36 cellular contexts compared by ENCODE assay signal in genomic region chr19:5817218-5817617, GRCh38. TPM values are rescaled to one million over a fixed set of nuclear protein-coding genes. Genes with fewer than 3 reads are reported as not detected.
"Had no signal": no experiment of that assay in that cellular context is flagged by ENCODE, and none has a peak within 500 bp of the region (broad histone marks: within the 10 kb centered on the region; RNA-seq: fewer than 3 reads in every experiment).

No MANE protein-coding gene starts in this region.

- H3K36me3 Mint-ChIP-seq: activated CD4-positive, alpha-beta memory T cell treated with anti-CD3 and anti-CD28 coated beads for 36 hours; activated naive CD4-positive, alpha-beta T cell treated with anti-CD3 and anti-CD28 coated beads, Interleukin-2, amount 10 ng/mL, durations not matched to agents 7 days and 5 days; activated naive CD4-positive, alpha-beta T cell treated with anti-CD3 and anti-CD28 coated beads, Interleukin-2, amount 50 U/mL, for 24 hours; activated naive CD8-positive, alpha-beta T cell; brain had no signal

- DNase-seq: activated B cell treated with CpG ODN at 0.5 μM for 24 hours; activated CD4-positive, alpha-beta memory T cell treated with anti-CD3 and anti-CD28 coated beads for 36 hours; activated CD4-positive, alpha-beta T cell treated with anti-CD3 and anti-CD28 coated beads for 4 hours; activated CD4-positive, alpha-beta T cell treated with anti-CD3 and anti-CD28 coated beads, Interleukin-2, amount 10 ng/mL, durations not matched to agents 24 days and 14 days; activated CD4-positive, alpha-beta T cell treated with anti-CD3 and anti-CD28 coated beads, Interleukin-2, amount 50 U/mL, for 1 hour; activated CD4-positive, alpha-beta T cell treated with anti-CD3 and anti-CD28 coated beads, Interleukin-2, amount 50 U/mL, for 4 hours; activated CD4-positive, CD25-positive, alpha-beta regulatory T cell treated with anti-CD3 and anti-CD28 coated beads, Interleukin-2, amount 50 U/mL, for 72 hours; activated CD8-positive, alpha-beta memory T cell treated with anti-CD3 and anti-CD28 coated beads, Interleukin-2, amount 50 U/mL, for 4 hours; activated CD8-positive, alpha-beta T cell treated with anti-CD3 and anti-CD28 coated beads for 36 hours; activated effector memory CD4-positive, alpha-beta T cell treated with Interleukin-2 at 50 U/mL for 16 hours; activated gamma-delta T cell; activated naive CD4-positive, alpha-beta T cell treated with anti-CD3 and anti-CD28 coated beads, Interleukin-2, amount 10 ng/mL, durations not matched to agents 7 days and 5 days; activated naive CD4-positive, alpha-beta T cell treated with Interleukin-2 at 50 U/mL for 16 hours; activated naive CD8-positive, alpha-beta T cell treated with anti-CD3 and anti-CD28 coated beads, Interleukin-2, amount 50 U/mL, for 24 hours; activated T-cell treated with anti-CD3 and anti-CD28 coated beads, Interleukin-2, amount 50 U/mL, for 24 hours; activated T-cell treated with anti-CD3 and anti-CD28 coated beads, Interleukin-2, amount 50 U/mL, for 48 hours; amygdala; anterior cingulate cortex; caudate nucleus; cerebellar nuclear complex; T-helper 1 cell; T-helper 2 cell; T-helper 9 cell had no signal

- H3K27me3 Mint-ChIP-seq: activated CD4-positive, alpha-beta memory T cell treated with anti-CD3 and anti-CD28 coated beads for 36 hours; activated CD4-positive, alpha-beta T cell treated with anti-CD3 and anti-CD28 coated beads, Interleukin-2, amount 10 ng/mL, durations not matched to agents 24 days and 14 days; activated naive CD4-positive, alpha-beta T cell treated with anti-CD3 and anti-CD28 coated beads, Interleukin-2, amount 50 U/mL, for 24 hours had no signal

- H3K27ac Mint-ChIP-seq: activated B cell treated with CpG ODN at 0.5 μM for 24 hours; activated CD4-positive, alpha-beta memory T cell treated with anti-CD3 and anti-CD28 coated beads for 36 hours; activated CD4-positive, alpha-beta T cell treated with anti-CD3 and anti-CD28 coated beads, Interleukin-2, amount 10 ng/mL, durations not matched to agents 24 days and 14 days; activated CD8-positive, alpha-beta T cell treated with anti-CD3 and anti-CD28 coated beads for 36 hours; activated naive CD4-positive, alpha-beta T cell treated with anti-CD3 and anti-CD28 coated beads, Interleukin-2, amount 10 ng/mL, durations not matched to agents 7 days and 5 days; activated naive CD4-positive, alpha-beta T cell treated with anti-CD3 and anti-CD28 coated beads, Interleukin-2, amount 50 U/mL, for 24 hours; activated naive CD8-positive, alpha-beta T cell; activated naive CD8-positive, alpha-beta T cell treated with anti-CD3 and anti-CD28 coated beads, Interleukin-2, amount 50 U/mL, for 24 hours; activated T-cell treated with anti-CD3 and anti-CD28 coated beads, Interleukin-2, amount 50 U/mL, for 24 hours; activated T-helper 2 cell treated with anti-CD3 and anti-CD28 coated beads, Interferon-gamma antibody, Interleukin-2, Interleukin-4, amounts not matched to agents 10 μg/mL and 5 μg/mL and 100 μg/mL, durations not matched to agents 14 hours and 24 hours and 36 hours; brain; T-helper 1 cell treated with Interleukin-12 subunit alpha and Interleukin-12 subunit beta and Interleukin-4 antibody, amounts not matched to agents 30 μg/mL and 1 μg/mL, for 36 hours; T-helper 2 cell treated with Interferon-gamma antibody and Interleukin-4, amounts not matched to agents 5 μg/mL and 100 μg/mL, for 36 hours had no signal

- H3K4me1 ChIP-seq: ascending aorta had no signal

- FAIRE-seq: TTC549 had no signal

- H3K4me3 Mint-ChIP-seq: activated B cell treated with CpG ODN at 0.5 μM for 24 hours; activated CD4-positive, alpha-beta memory T cell treated with anti-CD3 and anti-CD28 coated beads for 36 hours; activated CD4-positive, alpha-beta T cell treated with anti-CD3 and anti-CD28 coated beads, Interleukin-2, amount 10 ng/mL, durations not matched to agents 24 days and 14 days; activated CD8-positive, alpha-beta T cell treated with anti-CD3 and anti-CD28 coated beads for 36 hours; activated naive CD4-positive, alpha-beta T cell treated with anti-CD3 and anti-CD28 coated beads, Interleukin-2, amount 10 ng/mL, durations not matched to agents 7 days and 5 days; activated naive CD4-positive, alpha-beta T cell treated with anti-CD3 and anti-CD28 coated beads, Interleukin-2, amount 50 U/mL, for 24 hours; activated naive CD8-positive, alpha-beta T cell; activated naive CD8-positive, alpha-beta T cell treated with anti-CD3 and anti-CD28 coated beads, Interleukin-2, amount 50 U/mL, for 24 hours; activated T-cell treated with anti-CD3 and anti-CD28 coated beads, Interleukin-2, amount 50 U/mL, for 24 hours; brain; central memory CD8-positive, alpha-beta T cell; T-helper 1 cell treated with Interleukin-12 subunit alpha and Interleukin-12 subunit beta and Interleukin-4 antibody, amounts not matched to agents 30 μg/mL and 1 μg/mL, for 36 hours; T-helper 2 cell treated with Interferon-gamma antibody and Interleukin-4, amounts not matched to agents 5 μg/mL and 100 μg/mL, for 36 hours had no signal

- H3K27me3 ChIP-seq: cardiac muscle cell had no signal

- H3K9me3 Mint-ChIP-seq: activated B cell treated with CpG ODN at 0.5 μM for 24 hours; activated CD4-positive, alpha-beta memory T cell treated with anti-CD3 and anti-CD28 coated beads for 36 hours; activated CD4-positive, alpha-beta T cell treated with anti-CD3 and anti-CD28 coated beads, Interleukin-2, amount 10 ng/mL, durations not matched to agents 24 days and 14 days; activated CD8-positive, alpha-beta T cell treated with anti-CD3 and anti-CD28 coated beads for 36 hours; activated naive CD4-positive, alpha-beta T cell treated with anti-CD3 and anti-CD28 coated beads, Interleukin-2, amount 10 ng/mL, durations not matched to agents 7 days and 5 days; activated naive CD4-positive, alpha-beta T cell treated with anti-CD3 and anti-CD28 coated beads, Interleukin-2, amount 50 U/mL, for 24 hours; activated naive CD8-positive, alpha-beta T cell treated with anti-CD3 and anti-CD28 coated beads, Interleukin-2, amount 50 U/mL, for 24 hours; activated T-cell treated with anti-CD3 and anti-CD28 coated beads, Interleukin-2, amount 50 U/mL, for 24 hours; activated T-helper 2 cell treated with anti-CD3 and anti-CD28 coated beads, Interferon-gamma antibody, Interleukin-2, Interleukin-4, amounts not matched to agents 10 μg/mL and 5 μg/mL and 100 μg/mL, durations not matched to agents 14 hours and 24 hours and 36 hours; central memory CD8-positive, alpha-beta T cell; T-helper 1 cell treated with Interleukin-12 subunit alpha and Interleukin-12 subunit beta and Interleukin-4 antibody, amounts not matched to agents 30 μg/mL and 1 μg/mL, for 36 hours; T-helper 2 cell treated with Interferon-gamma antibody and Interleukin-4, amounts not matched to agents 5 μg/mL and 100 μg/mL, for 36 hours had no signal

- ATAC-seq: activated CD8-positive, alpha-beta T cell treated with anti-CD3 and anti-CD28 coated beads for 36 hours; activated naive CD8-positive, alpha-beta T cell treated with anti-CD3 and anti-CD28 coated beads, Interleukin-2, amount 50 U/mL, for 24 hours had no signal

- H3K36me3 ChIP-seq: ascending aorta, cardiac muscle cell had no signal

- H3K27ac ChIP-seq: ascending aorta, cardiac muscle cell, VCaP had no signal

- H3K4me3 ChIP-seq: ascending aorta, cardiac muscle cell had no signal

- H3K9me3 ChIP-seq: ascending aorta had no signal

- H3K4me1 Mint-ChIP-seq: activated B cell treated with CpG ODN at 0.5 μM for 24 hours; activated CD4-positive, alpha-beta T cell treated with anti-CD3 and anti-CD28 coated beads, Interleukin-2, amount 10 ng/mL, durations not matched to agents 24 days and 14 days; activated naive CD4-positive, alpha-beta T cell treated with anti-CD3 and anti-CD28 coated beads, Interleukin-2, amount 10 ng/mL, durations not matched to agents 7 days and 5 days; activated naive CD4-positive, alpha-beta T cell treated with anti-CD3 and anti-CD28 coated beads, Interleukin-2, amount 50 U/mL, for 24 hours; activated naive CD8-positive, alpha-beta T cell treated with anti-CD3 and anti-CD28 coated beads, Interleukin-2, amount 50 U/mL, for 24 hours; brain; central memory CD8-positive, alpha-beta T cell had no signal

RNA-seq across cellular contexts. Expression of gene FUT6, which starts 22.3 kb away (rescaled TPM):
- total RNA-seq: activated B cell treated with CpG ODN at 0.5 μM for 24 hours; activated CD4-positive, alpha-beta memory T cell treated with anti-CD3 and anti-CD28 coated beads for 36 hours; activated CD4-positive, alpha-beta T cell treated with anti-CD3 and anti-CD28 coated beads, Interleukin-2, amount 10 ng/mL, durations not matched to agents 24 days and 14 days; activated CD8-positive, alpha-beta memory T cell treated with anti-CD3 and anti-CD28 coated beads for 36 hours; activated CD8-positive, alpha-beta T cell treated with anti-CD3 and anti-CD28 coated beads for 36 hours; activated T-helper 2 cell treated with anti-CD3 and anti-CD28 coated beads, Interferon-gamma antibody, Interleukin-2, Interleukin-4, amounts not matched to agents 10 μg/mL and 5 μg/mL and 100 μg/mL, durations not matched to agents 14 hours and 24 hours and 36 hours; ascending aorta; cardiac muscle cell; chondrocyte had no signal
- polyA plus RNA-seq: cardiac muscle cell had no signal

RNA-seq across cellular contexts. Expression of gene FUT3, which starts 34.0 kb away (rescaled TPM):
- total RNA-seq: activated B cell treated with CpG ODN at 0.5 μM for 24 hours; activated CD4-positive, alpha-beta memory T cell treated with anti-CD3 and anti-CD28 coated beads for 36 hours; activated CD4-positive, alpha-beta T cell treated with anti-CD3 and anti-CD28 coated beads, Interleukin-2, amount 10 ng/mL, durations not matched to agents 24 days and 14 days; activated CD8-positive, alpha-beta memory T cell treated with anti-CD3 and anti-CD28 coated beads for 36 hours; activated CD8-positive, alpha-beta T cell treated with anti-CD3 and anti-CD28 coated beads for 36 hours; activated T-helper 2 cell treated with anti-CD3 and anti-CD28 coated beads, Interferon-gamma antibody, Interleukin-2, Interleukin-4, amounts not matched to agents 10 μg/mL and 5 μg/mL and 100 μg/mL, durations not matched to agents 14 hours and 24 hours and 36 hours; ascending aorta; chondrocyte had no signal
- polyA plus RNA-seq: cardiac muscle cell had no signal
